Comparison of ENCODE assay signal across 14 cellular contexts in genomic region chr9:33211695-33212393, GRCh38. TPM values are rescaled to one million over a fixed set of nuclear protein-coding genes. Genes with fewer than 3 reads are reported as not detected.
DNase-seq lines count a peak whose midpoint lies in the region; ATAC-seq and TF ChIP-seq lines count a peak whose summit lies in the region.
"Had no signal": no experiment of that assay in that cellular context is flagged by ENCODE, and none has a peak within 500 bp of the region (broad histone marks: within the 10 kb centered on the region; RNA-seq: fewer than 3 reads in every experiment).

No MANE protein-coding gene starts in this region.

- TF ChIP-seq POLR2A in HCT116 (IDR thresholded peaks at IDR 0.05; ENCODE audit: borderline replicate concordance, extremely low read depth, insufficient read depth, insufficient read length) = no peak

- DNase-seq in HCT116 (ENCODE audit: low read depth, low spot score) (peak; percentile 48), PC-3 (peak; percentile 66), fibroblast of the aortic adventitia (ENCODE audit: low read depth) (peak; percentile 31), psoas muscle (no peak), G401 (ENCODE audit: low spot score) (no peak)
- no peak for DNase-seq in stimulated activated naive CD4-positive, alpha-beta T cell (lab: John Stamatoyannopoulos, UW)
- DNase-seq: activated CD4-positive, alpha-beta T cell treated with anti-CD3 and anti-CD28 coated beads for 48 hours; activated naive CD4-positive, alpha-beta T cell treated with anti-CD3 and anti-CD28 coated beads, Interleukin-2, amount 10 ng/mL, durations not matched to agents 7 days and 5 days; COR-L47; hypothalamus; NCI-H2081; SHP77 treated with DMSO at 0.1 percent for 48 hours had no signal

- H3K4me3 ChIP-seq in HCT116 (replicated peaks in 1 of 2; ENCODE audit: low read depth in 1 of 2, low read length in 2 of 2) (no peak overlapping the region), PC-3 (ENCODE audit: low read length) (no peak overlapping the region), fibroblast of the aortic adventitia (ENCODE audit: low read depth, low read length) (no peak overlapping the region), psoas muscle (no peak overlapping the region)

- peak overlapping the region; percentile 42 for H3K4me2 ChIP-seq in HCT116 (ENCODE audit: low read length)
- H3K4me2 ChIP-seq in PC-3 (ENCODE audit: low read length) = no peak overlapping the region

- ATAC-seq in HCT116 = peak; percentile 89
- peak; percentile 76 for ATAC-seq in PC-3
- ATAC-seq in psoas muscle = peak; percentile 88 to 96 (median 94)
- no peak for ATAC-seq in HG02973 (IDR thresholded peaks at IDR 0.05; ENCODE audit: unreplicated experiment)

- CTCF ChIA-PET in HCT116 (lab: Charles Lee) (interaction anchor here (1.2 kb wide), 1 partner anchor 41 kb away, joined by 3 read pairs; no protein-coding TSS in a partner anchor), PC-3 (lab: Charles Lee) (no interaction called here)

- peak; percentile 46 for TF ChIP-seq RAD21 in HCT116 (IDR thresholded peaks at IDR 0.05; ENCODE audit: low read depth)

- H3K9me3 ChIP-seq in HCT116 (ENCODE audit: control insufficient read depth in 1 of 2, insufficient read depth in 1 of 2, low read depth in 1 of 2, low read length in 2 of 2) (no peaks in the 10 kb centered on the region), PC-3 (ENCODE audit: low read length) (no peaks in the 10 kb centered on the region), psoas muscle (no peaks in the 10 kb centered on the region)

- peaks cover 14 to 26% of the 10 kb centered on the region in 2 experiments for H3K4me1 ChIP-seq in HCT116 (ENCODE audit: control insufficient read depth in 1 of 2, insufficient read depth in 2 of 2, low read length in 2 of 2)
- peaks cover 11% of the 10 kb centered on the region for H3K4me1 ChIP-seq in PC-3 (ENCODE audit: insufficient read depth, low read length)
- H3K4me1 ChIP-seq in psoas muscle = peaks cover 7% of the 10 kb centered on the region

- H3K27ac ChIP-seq in HCT116 (ENCODE audit: low read depth, low read length) (peak overlapping the region; percentile 43), PC-3 (ENCODE audit: low read length) (peak overlapping the region; percentile 39), psoas muscle (peak overlapping the region; percentile 46)

- WGBS in psoas muscle, 3 donors = 22 to 36% (median 28%) methylated on average over 3 of the region's 3 CpGs

- in situ Hi-C loops in G401 (cut with HindIII; ENCODE audit: low sequenced_read_pairs) = no loop called here

- TF ChIP-seq CTCF in HCT116 (IDR thresholded peaks at IDR 0.05 in 2 of 3, conservative IDR thresholded peaks at IDR 0.05 in 1 of 3; ENCODE audit: borderline replicate concordance in 1 of 3, insufficient read depth in 1 of 3, low read depth in 2 of 3, low read length in 2 of 3) = peak in 1 of 3 experiments; percentile 18; a peak in 1 of 6 replicates
- peak; percentile 30; the same call in 1 of the 2 replicates for TF ChIP-seq CTCF in PC-3 (conservative IDR thresholded peaks at IDR 0.05; ENCODE audit: low read depth, low read length)
- no peak for TF ChIP-seq CTCF in fibroblast of the aortic adventitia (IDR thresholded peaks at IDR 0.05; ENCODE audit: insufficient read depth, low read length)
- TF ChIP-seq CTCF in psoas muscle (IDR thresholded peaks at IDR 0.05) = no peak

- H2AFZ ChIP-seq in HCT116 (ENCODE audit: low read depth, low read length, poor library complexity, severe bottlenecking) (peak overlapping the region; percentile 49), PC-3 (ENCODE audit: low read length) (no peak overlapping the region)

- H3K9me2 ChIP-seq in HCT116 (ENCODE audit: insufficient read depth) (no peaks in the 10 kb centered on the region; the same call in 1 of the 2 replicates), PC-3 (replicated peaks; ENCODE audit: low read length) (no peaks in the 10 kb centered on the region)

- H3K36me3 ChIP-seq in HCT116 (ENCODE audit: control insufficient read depth in 1 of 2, insufficient read depth in 2 of 2, low read length in 2 of 2) (no peaks in the 10 kb centered on the region), PC-3 (ENCODE audit: low read depth, low read length) (no peaks in the 10 kb centered on the region), psoas muscle (ENCODE audit: insufficient read depth in 1 of 2, low read depth in 1 of 2) (no peaks in the 10 kb centered on the region)

- no peaks in the 10 kb centered on the region for H3F3A ChIP-seq in PC-3 (ENCODE audit: low read length, unreplicated experiment)

- RAD21 ChIA-PET in HCT116 (lab: Charles Lee; ENCODE audit: low non-redundant PET in 1 of 2, low total read pairs in 2 of 2, uncharacterized antibody in 2 of 2, unreplicated experiment in 2 of 2) = interaction anchor here in 1 of 2 experiments (0.7 kb wide), 1 partner anchor 112 kb away, joined by 4 read pairs; no protein-coding TSS in a partner anchor

- intact Hi-C loops in HCT116 (cut with micrococcal nuclease) (no loop called here), PC-3 (cut with micrococcal nuclease) (no loop called here), psoas muscle (cut with DNase I) (no loop called here)

- H3K79me2 ChIP-seq in HCT116 (ENCODE audit: insufficient read depth, low read length) (no peaks in the 10 kb centered on the region), PC-3 (ENCODE audit: low read length) (no peaks in the 10 kb centered on the region)

- BruUV-seq in HCT116 (replicated peaks; lab: Mats Ljungman, UMichigan) = no TSS peak
- BruUV-seq in PC-3 (replicated peaks; lab: Mats Ljungman, UMichigan) = no TSS peak

- H3K27me3 ChIP-seq in HCT116 (ENCODE audit: insufficient read depth, low read length) (no peaks in the 10 kb centered on the region), PC-3 (ENCODE audit: low read length) (no peaks in the 10 kb centered on the region), psoas muscle (ENCODE audit: insufficient read depth in 3 of 3, low read length in 2 of 3) (no peaks in the 10 kb centered on the region)

- H4K20me1 ChIP-seq in HCT116 (ENCODE audit: insufficient read depth) = no peaks in the 10 kb centered on the region
- no peaks in the 10 kb centered on the region for H4K20me1 ChIP-seq in PC-3 (ENCODE audit: low read length)

- H3K9ac ChIP-seq in HCT116 (ENCODE audit: low read length) (no peak overlapping the region), PC-3 (ENCODE audit: low read length) (no peak overlapping the region)

- POLR2A ChIA-PET in HCT116 (lab: Charles Lee) (no interaction called here), PC-3 (lab: Charles Lee; ENCODE audit: unreplicated experiment) (no interaction called here)

TF ChIP-seq in HCT116, 20 proteins besides CTCF, POLR2A, EP300 and RAD21 (continues in another document):
- no peak for TF ChIP-seq ZFX (IDR thresholded peaks at IDR 0.05)
- TF ChIP-seq JUND (IDR thresholded peaks at IDR 0.05) = peak; percentile 68
- TF ChIP-seq ZNF274 (IDR thresholded peaks at IDR 0.05; ENCODE audit: low read depth, low read length) = no peak
- TF ChIP-seq ZBTB33 (IDR thresholded peaks at IDR 0.05; ENCODE audit: extremely low read depth, insufficient replicate concordance, low read length) = no peak
- TF ChIP-seq CBX3 (IDR thresholded peaks at IDR 0.05; ENCODE audit: low read depth) = peak; percentile 73; the same call in 1 of the 2 replicates
- TF ChIP-seq EZH2 (IDR thresholded peaks at IDR 0.05) = no peak
- no peak for TF ChIP-seq ATF3 (IDR thresholded peaks at IDR 0.05)
- no peak for TF ChIP-seq SIN3A (IDR thresholded peaks at IDR 0.05; ENCODE audit: low read depth)

RNA-seq across cellular contexts. Expression of gene SPINK4, which starts 28.1 kb away (rescaled TPM):
- total RNA-seq in HCT116 (2021; ENCODE audit: unreplicated experiment) (not detected), PC-3 (2014; rRNA removed) (not detected in 2 replicates), fibroblast of the aortic adventitia (ENCODE audit: low replicate concordance) (not detected in 2 replicates), psoas muscle (not detected)
- polyA plus RNA-seq in HCT116 (2012) = not detected in 2 replicates
- under 1 TPM in 1 of 3 donors, not detected in 2; 0.34 TPM for polyA plus RNA-seq in psoas muscle
- total RNA-seq in G401 (2014; rRNA removed; shearing (Covaris generic)) = not detected in 2 replicates
- polyA plus RNA-seq: neural cell had no signal

RNA-seq across cellular contexts. Expression of gene B4GALT1, which starts 44.7 kb away (rescaled TPM):
- total RNA-seq in HCT116 (2021; ENCODE audit: unreplicated experiment) (31.4 TPM), PC-3 (2014; rRNA removed) (14.8 and 23.1 TPM in 2 replicates), fibroblast of the aortic adventitia (ENCODE audit: low replicate concordance) (40.9 and 41.0 TPM in 2 replicates), psoas muscle (10 to 100 TPM; 22.3 to 28.1 (median 24.4) TPM)
- polyA plus RNA-seq in HCT116 (2012) = 20.3 and 21.6 TPM in 2 replicates
- 10 to 100 TPM; 13.0 to 21.9 (median 17.8) TPM for polyA plus RNA-seq in psoas muscle
- 15.1 and 15.3 TPM in 2 replicates for total RNA-seq in G401 (2014; rRNA removed; shearing (Covaris generic))

RNA-seq across cellular contexts. Expression of gene BAG1, which starts 52.7 kb away (rescaled TPM):
- 58.2 TPM for total RNA-seq in HCT116 (2021; ENCODE audit: unreplicated experiment)
- polyA plus RNA-seq in HCT116 (2012) = 27.2 and 32.6 TPM in 2 replicates
- 103 and 132 TPM in 2 replicates for total RNA-seq in PC-3 (2014; rRNA removed)
- 54.1 and 180 TPM in 2 replicates for total RNA-seq in fibroblast of the aortic adventitia (ENCODE audit: low replicate concordance)
- total RNA-seq in psoas muscle = 100 to 1,000 TPM; 125 to 253 (median 151) TPM
- polyA plus RNA-seq in psoas muscle = 100 to 1,000 TPM; 265 to 371 (median 315) TPM
- total RNA-seq in G401 (2014; rRNA removed; shearing (Covaris generic)) = 58.1 and 84.4 TPM in 2 replicates

RNA-seq across cellular contexts. Expression of gene CHMP5, which starts 53.0 kb away (rescaled TPM):
- 61.8 TPM for total RNA-seq in HCT116 (2021; ENCODE audit: unreplicated experiment)
- polyA plus RNA-seq in HCT116 (2012) = 58.1 and 63.2 TPM in 2 replicates
- total RNA-seq in PC-3 (2014; rRNA removed) = 64.2 and 65.0 TPM in 2 replicates
- total RNA-seq in fibroblast of the aortic adventitia (ENCODE audit: low replicate concordance) = 79.0 and 87.4 TPM in 2 replicates
- total RNA-seq in psoas muscle = 10 to 100 TPM; 28.7 to 41.1 (median 37.6) TPM
- 10 to 100 TPM; 31.9 to 80.4 (median 38.3) TPM for polyA plus RNA-seq in psoas muscle
- 70.0 and 93.2 TPM in 2 replicates for total RNA-seq in G401 (2014; rRNA removed; shearing (Covaris generic))

Comparison
In these comparisons a context has a peak if more than half of its experiments do, and no peak if none do; other contexts are left out.
1. DNase-seq: peak in HCT116 (single experiment), PC-3 (single experiment) and fibroblast of the aortic adventitia (single experiment); none in psoas muscle (0 of 2), stimulated activated naive CD4-positive, alpha-beta T cell (0 of 6) and G401 (single experiment).
2. Peak in every context shown above with its lines, with median percentiles within 50 percentile points of each other: H3K27ac ChIP-seq.